Comparison of ENCODE assay signal across 1 cellular context in genomic region chr5:74538206-74538661, GRCh38.
TF ChIP-seq lines count a peak whose summit lies in the region.

No MANE protein-coding gene starts in this region.

TF ChIP-seq in HepG2, 621 proteins besides CTCF, POLR2A, EP300 and RAD21 (continued from another document and continues in another):
- TF ChIP-seq ZHX1 (CRISPR knock-in tag; IDR thresholded peaks at IDR 0.05; ENCODE audit: low read depth) (0 out of 2 replicates have a peak, but pooled peaks have one; percentile 25), ZNF329 (CRISPR knock-in tag; IDR thresholded peaks at IDR 0.05; ENCODE audit: low read depth) (no peak), MTA1 (CRISPR knock-in tag; IDR thresholded peaks at IDR 0.05; ENCODE audit: borderline replicate concordance) (peak; percentile 70; the same call in 1 of the 2 replicates), ZFX (CRISPR knock-in tag; IDR thresholded peaks at IDR 0.05; ENCODE audit: low read depth) (peak; percentile 68), THRA (CRISPR knock-in tag; IDR thresholded peaks at IDR 0.05; ENCODE audit: borderline replicate concordance) (peak; percentile 79; the same call in 1 of the 2 replicates), ZBTB8A (CRISPR knock-in tag; IDR thresholded peaks at IDR 0.05; ENCODE audit: borderline replicate concordance, low read depth) (no peak), ZMAT5 (CRISPR knock-in tag; IDR thresholded peaks at IDR 0.05; ENCODE audit: borderline replicate concordance, low read depth) (no peak), ZNF782 (CRISPR knock-in tag; IDR thresholded peaks at IDR 0.05; ENCODE audit: borderline replicate concordance) (peak; percentile 43; the same call in 1 of the 2 replicates), NONO (IDR thresholded peaks at IDR 0.05) (no peak), NONO (CRISPR knock-in tag; conservative IDR thresholded peaks at IDR 0.05) (0 out of 2 replicates have a peak, but pooled peaks have one; percentile 19), KDM2A (CRISPR knock-in tag; IDR thresholded peaks at IDR 0.05; ENCODE audit: borderline replicate concordance, low read depth) (peak; percentile 72; the same call in 1 of the 2 replicates), ZBTB42 (CRISPR knock-in tag; IDR thresholded peaks at IDR 0.05) (no peak), ZNF441 (CRISPR knock-in tag; IDR thresholded peaks at IDR 0.05; ENCODE audit: borderline replicate concordance) (peak; percentile 46; the same call in 1 of the 2 replicates), MIER3 (CRISPR knock-in tag; IDR thresholded peaks at IDR 0.05; ENCODE audit: borderline replicate concordance) (peak; percentile 80; the same call in 1 of the 2 replicates), ZNF12 (CRISPR knock-in tag; IDR thresholded peaks at IDR 0.05) (peak; percentile 80; the same call in 1 of the 2 replicates), RFXAP (CRISPR knock-in tag; IDR thresholded peaks at IDR 0.05; ENCODE audit: borderline replicate concordance) (0 out of 2 replicates have a peak, but pooled peaks have one; percentile 23), GATAD1 (CRISPR knock-in tag; IDR thresholded peaks at IDR 0.05) (peak; percentile 50; the same call in 1 of the 2 replicates), ARID3A (IDR thresholded peaks at IDR 0.05; ENCODE audit: low read depth, low read length) (peak; percentile 28; the same call in 1 of the 2 replicates), KDM1A (CRISPR knock-in tag; IDR thresholded peaks at IDR 0.05) (peak; percentile 76), ATF5 (CRISPR knock-in tag; IDR thresholded peaks at IDR 0.05; ENCODE audit: low read depth) (0 out of 2 replicates have a peak, but pooled peaks have one; percentile 66), NFIC (IDR thresholded peaks at IDR 0.05; ENCODE audit: low read length) (peak; percentile 33; the same call in 1 of the 2 replicates), SP1 (IDR thresholded peaks at IDR 0.05) (no peak), SP1 (CRISPR knock-in tag; IDR thresholded peaks at IDR 0.05) (no peak), ZNF407 (CRISPR knock-in tag; IDR thresholded peaks at IDR 0.05; ENCODE audit: not compliant biosample characterization) (no peak), GFI1 (CRISPR knock-in tag; IDR thresholded peaks at IDR 0.05; ENCODE audit: borderline replicate concordance) (peak; percentile 73), HOXA3 (CRISPR knock-in tag; IDR thresholded peaks at IDR 0.05) (peak; percentile 86), CREB1 (IDR thresholded peaks at IDR 0.05) (no peak), CREB1 (CRISPR knock-in tag; IDR thresholded peaks at IDR 0.05) (peak; percentile 57; the same call in 1 of the 2 replicates), ASH2L (IDR thresholded peaks at IDR 0.05; ENCODE audit: insufficient read length, low read depth, low read length) (peak; percentile 41), GTF3A (CRISPR knock-in tag; conservative IDR thresholded peaks at IDR 0.05) (no peak), ZNF234 (CRISPR knock-in tag; conservative IDR thresholded peaks at IDR 0.05) (no peak), REPIN1 (CRISPR knock-in tag; IDR thresholded peaks at IDR 0.05; ENCODE audit: borderline replicate concordance, low read depth) (peak; percentile 87), FOSL2 (CRISPR knock-in tag; IDR thresholded peaks at IDR 0.05) (peak; percentile 72), FOXA3 (CRISPR knock-in tag; IDR thresholded peaks at IDR 0.05) (peak; percentile 64), ZNF512B (CRISPR knock-in tag; IDR thresholded peaks at IDR 0.05; ENCODE audit: borderline replicate concordance) (0 out of 2 replicates have a peak, but pooled peaks have one; percentile 66), FOXM1 (CRISPR knock-in tag; IDR thresholded peaks at IDR 0.05) (no peak), MAX (IDR thresholded peaks at IDR 0.05) (peak; percentile 55; the same call in 1 of the 2 replicates)
